Comparison of ENCODE assay signal across 32 cellular contexts in genomic region chrX:46580613-46581012, GRCh38.
"Had no signal": no experiment of that assay in that cellular context is flagged by ENCODE, and none has a peak within 500 bp of the region (broad histone marks: within the 10 kb centered on the region; RNA-seq: fewer than 3 reads in every experiment).

No MANE protein-coding gene starts in this region.

- H3K9me3 Mint-ChIP-seq: activated CD4-positive, alpha-beta memory T cell treated with anti-CD3 and anti-CD28 coated beads, Interleukin-2, amount 10 ng/mL, durations not matched to agents 7 days and 5 days; activated CD4-positive, alpha-beta T cell treated with anti-CD3 and anti-CD28 coated beads, Interleukin-2, amount 10 ng/mL, durations not matched to agents 7 days and 5 days; activated naive CD4-positive, alpha-beta T cell treated with anti-CD3 and anti-CD28 coated beads, Interleukin-2, amount 10 ng/mL, durations not matched to agents 7 days and 5 days; activated naive CD4-positive, alpha-beta T cell treated with anti-CD3 and anti-CD28 coated beads, Interleukin-2, amount 50 U/mL, for 72 hours; activated naive CD8-positive, alpha-beta T cell treated with anti-CD3 and anti-CD28 coated beads, Interleukin-2, amount 10 ng/mL, durations not matched to agents 7 days and 5 days; activated T-cell treated with anti-CD3 and anti-CD28 coated beads, Interleukin-2, amount 50 U/mL, for 24 hours; activated T-cell treated with anti-CD3 and anti-CD28 coated beads, Interleukin-2, amount 50 U/mL, for 72 hours; central memory CD8-positive, alpha-beta T cell; dendritic cell treated with granulocyte-macrophage colony-stimulating factor and Interleukin-4, amounts not matched to agents 40 ng/mL and 50 ng/mL, for 4 days; WTC11 had no signal

- H3K4me3 Mint-ChIP-seq: activated CD4-positive, alpha-beta memory T cell treated with anti-CD3 and anti-CD28 coated beads, Interleukin-2, amount 10 ng/mL, durations not matched to agents 7 days and 5 days; activated CD4-positive, alpha-beta T cell treated with anti-CD3 and anti-CD28 coated beads, Interleukin-2, amount 10 ng/mL, durations not matched to agents 7 days and 5 days; activated naive CD4-positive, alpha-beta T cell treated with anti-CD3 and anti-CD28 coated beads, Interleukin-2, amount 10 ng/mL, durations not matched to agents 7 days and 5 days; activated naive CD8-positive, alpha-beta T cell treated with anti-CD3 and anti-CD28 coated beads, Interleukin-2, amount 10 ng/mL, durations not matched to agents 7 days and 5 days; activated T-cell treated with anti-CD3 and anti-CD28 coated beads, Interleukin-2, amount 50 U/mL, for 24 hours; activated T-cell treated with anti-CD3 and anti-CD28 coated beads, Interleukin-2, amount 50 U/mL, for 72 hours; central memory CD8-positive, alpha-beta T cell; dendritic cell treated with granulocyte-macrophage colony-stimulating factor and Interleukin-4, amounts not matched to agents 40 ng/mL and 50 ng/mL, for 4 days; WTC11 had no signal

- DNase-seq: activated CD4-positive, alpha-beta memory T cell treated with anti-CD3 and anti-CD28 coated beads, Interleukin-2, amount 10 ng/mL, durations not matched to agents 7 days and 5 days; activated CD4-positive, alpha-beta T cell treated with anti-CD3 and anti-CD28 coated beads for 1 hour; activated CD4-positive, alpha-beta T cell treated with anti-CD3 and anti-CD28 coated beads for 4 hours; activated CD4-positive, alpha-beta T cell treated with anti-CD3 and anti-CD28 coated beads, Interleukin-2, amount 10 ng/mL, durations not matched to agents 7 days and 5 days; activated CD4-positive, alpha-beta T cell treated with anti-CD3 and anti-CD28 coated beads, Interleukin-2, amount 50 U/mL, for 4 hours; activated CD8-positive, alpha-beta memory T cell treated with anti-CD3 and anti-CD28 coated beads, Interleukin-2, amount 50 U/mL, for 48 hours; activated gamma-delta T cell; activated naive CD4-positive, alpha-beta T cell; activated naive CD4-positive, alpha-beta T cell treated with anti-CD3 and anti-CD28 coated beads, Interleukin-2, amount 10 ng/mL, durations not matched to agents 7 days and 5 days; activated naive CD8-positive, alpha-beta T cell treated with anti-CD3 and anti-CD28 coated beads, Interleukin-2, amount 10 ng/mL, durations not matched to agents 7 days and 5 days; activated T-cell treated with anti-CD3 and anti-CD28 coated beads for 4 hours; activated T-cell treated with anti-CD3 and anti-CD28 coated beads, Interleukin-2, amount 50 U/mL, for 24 hours; activated T-cell treated with anti-CD3 and anti-CD28 coated beads, Interleukin-2, amount 50 U/mL, for 72 hours; dorsolateral prefrontal cortex; effector memory CD4-positive, alpha-beta T cell; erythroblast; foreskin keratinocyte; gastrocnemius medialis; glutamatergic neuron; heart left ventricle; T-helper 2 cell had no signal

- H3K27me3 Mint-ChIP-seq: activated CD4-positive, alpha-beta memory T cell treated with anti-CD3 and anti-CD28 coated beads, Interleukin-2, amount 10 ng/mL, durations not matched to agents 7 days and 5 days; activated CD4-positive, alpha-beta T cell treated with anti-CD3 and anti-CD28 coated beads, Interleukin-2, amount 10 ng/mL, durations not matched to agents 7 days and 5 days; activated naive CD4-positive, alpha-beta T cell treated with anti-CD3 and anti-CD28 coated beads, Interleukin-2, amount 10 ng/mL, durations not matched to agents 7 days and 5 days; central memory CD8-positive, alpha-beta T cell; dendritic cell treated with granulocyte-macrophage colony-stimulating factor and Interleukin-4, amounts not matched to agents 40 ng/mL and 50 ng/mL, for 4 days had no signal

- H3K27ac ChIP-seq: ascending aorta, breast epithelium, cardiac muscle cell, coronary artery, dorsolateral prefrontal cortex, esophagus muscularis mucosa, foreskin keratinocyte, gastrocnemius medialis, heart left ventricle, VCaP had no signal

- H3K27ac Mint-ChIP-seq: activated CD4-positive, alpha-beta memory T cell treated with anti-CD3 and anti-CD28 coated beads, Interleukin-2, amount 10 ng/mL, durations not matched to agents 7 days and 5 days; activated CD4-positive, alpha-beta T cell treated with anti-CD3 and anti-CD28 coated beads, Interleukin-2, amount 10 ng/mL, durations not matched to agents 7 days and 5 days; activated naive CD4-positive, alpha-beta T cell treated with anti-CD3 and anti-CD28 coated beads, Interleukin-2, amount 10 ng/mL, durations not matched to agents 7 days and 5 days; activated naive CD4-positive, alpha-beta T cell treated with anti-CD3 and anti-CD28 coated beads, Interleukin-2, amount 50 U/mL, for 72 hours; activated naive CD8-positive, alpha-beta T cell treated with anti-CD3 and anti-CD28 coated beads, Interleukin-2, amount 10 ng/mL, durations not matched to agents 7 days and 5 days; activated T-cell treated with anti-CD3 and anti-CD28 coated beads, Interleukin-2, amount 50 U/mL, for 24 hours; activated T-cell treated with anti-CD3 and anti-CD28 coated beads, Interleukin-2, amount 50 U/mL, for 72 hours; brain; dendritic cell treated with granulocyte-macrophage colony-stimulating factor and Interleukin-4, amounts not matched to agents 40 ng/mL and 50 ng/mL, for 4 days; WTC11 had no signal

- H3K9me3 ChIP-seq: ascending aorta, breast epithelium, esophagus muscularis mucosa, gastrocnemius medialis, heart left ventricle had no signal

- H3K36me3 Mint-ChIP-seq: activated naive CD4-positive, alpha-beta T cell treated with anti-CD3 and anti-CD28 coated beads, Interleukin-2, amount 50 U/mL, for 72 hours; brain had no signal

- H3K27me3 ChIP-seq: ascending aorta, cardiac muscle cell, esophagus muscularis mucosa, foreskin keratinocyte, heart left ventricle had no signal

- H3K36me3 ChIP-seq: ascending aorta, breast epithelium, cardiac muscle cell, esophagus muscularis mucosa, gastrocnemius medialis, heart left ventricle had no signal

- H3K4me3 ChIP-seq: ascending aorta, breast epithelium, cardiac muscle cell, coronary artery, dorsolateral prefrontal cortex, esophagus muscularis mucosa, gastrocnemius medialis, heart left ventricle had no signal

- ATAC-seq: activated naive CD4-positive, alpha-beta T cell treated with anti-CD3 and anti-CD28 coated beads, Interleukin-2, amount 50 U/mL, for 72 hours; activated T-cell treated with anti-CD3 and anti-CD28 coated beads, Interleukin-2, amount 50 U/mL, for 72 hours; foreskin keratinocyte; gastrocnemius medialis; heart left ventricle; WTC11 had no signal

- H3K4me1 ChIP-seq: breast epithelium, gastrocnemius medialis had no signal
